In the genomic region with DNA sequence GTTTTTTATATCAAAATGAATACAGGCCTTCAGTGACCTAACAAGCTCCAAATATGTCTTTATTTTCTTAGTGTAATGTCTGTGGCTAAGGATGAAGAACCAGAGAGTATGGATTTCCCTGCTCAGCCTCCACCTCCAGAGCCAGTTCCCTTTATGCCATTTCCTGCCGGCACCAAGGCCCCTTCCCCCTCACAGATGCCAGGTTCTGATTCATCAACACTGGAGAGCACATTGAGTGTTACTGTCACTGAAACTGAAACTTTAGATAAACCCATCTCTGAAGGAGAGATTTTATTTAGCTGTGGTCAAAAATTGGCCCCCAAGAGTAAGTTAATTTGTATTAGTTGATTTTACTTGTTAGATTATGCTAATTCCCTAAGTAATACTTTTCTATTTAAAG, we compare ENCODE assay signal across 9 cellular contexts.
DNase-seq lines count a peak whose midpoint lies in the region; ATAC-seq and TF ChIP-seq lines count a peak whose summit lies in the region.
"Had no signal": no experiment of that assay in that cellular context is flagged by ENCODE, and none has a peak within 500 bp of the region (broad histone marks: within the 10 kb centered on the region; RNA-seq: fewer than 3 reads in every experiment).

No MANE protein-coding gene starts in this region.

- H3K4me1 ChIP-seq in RWPE2 (ENCODE audit: insufficient read depth, poor library complexity, severe bottlenecking) (peaks cover 9% of the 10 kb centered on the region), foreskin keratinocyte (no peaks in the 10 kb centered on the region)
- H3K4me1 ChIP-seq in naive thymus-derived CD4-positive, alpha-beta T cell (ENCODE audit: control insufficient read depth in 2 of 2, insufficient read depth in 2 of 2, low read length in 2 of 2): no peaks in the 10 kb centered on the region

- H3K4me1 Mint-ChIP-seq in WTC11: no peaks in the 10 kb centered on the region
- peaks cover 0 to 4% (median 0%) of the 10 kb centered on the region in 7 donors for H3K4me1 Mint-ChIP-seq in naive thymus-derived CD4-positive, alpha-beta T cell

- DNase-seq in DMS53 treated with DMSO at 0.1 percent for 48 hours (lab: John Stamatoyannopoulos, UW; ENCODE audit: unreplicated experiment) (peak; percentile 0), RWPE2 (ENCODE audit: low spot score) (no peak), foreskin keratinocyte (peak in 1 of 2 donors; percentile 37), WTC11 (ENCODE audit: low spot score) (no peak), iPS-NIHi11 (ENCODE audit: low spot score) (no peak)
- DNase-seq in naive thymus-derived CD4-positive, alpha-beta T cell: no peak
- DNase-seq: NCI-H524 had no signal

- H3K27ac ChIP-seq in RWPE2 (ENCODE audit: poor library complexity, severe bottlenecking): no peak overlapping the region
- peak overlapping the region; percentile 34 for H3K27ac ChIP-seq in foreskin keratinocyte
- H3K27ac ChIP-seq in naive thymus-derived CD4-positive, alpha-beta T cell (ENCODE audit: low read depth, low read length): no peak overlapping the region

- TF ChIP-seq CTCF in RWPE2 (IDR thresholded peaks at IDR 0.05; ENCODE audit: poor library complexity, severe bottlenecking) (no peak), foreskin keratinocyte (conservative IDR thresholded peaks at IDR 0.05) (no peak), WTC11 (IDR thresholded peaks at IDR 0.05) (no peak)

- no peak overlapping the region for H3K27ac Mint-ChIP-seq in WTC11
- peak overlapping the region in 2 of 9 donors; percentile 19 to 64 for H3K27ac Mint-ChIP-seq in naive thymus-derived CD4-positive, alpha-beta T cell

- H3K9me3 ChIP-seq in RWPE2 (ENCODE audit: severe bottlenecking): no peaks in the 10 kb centered on the region
- H3K9me3 ChIP-seq in naive thymus-derived CD4-positive, alpha-beta T cell (ENCODE audit: control insufficient read depth in 2 of 3, low read length in 3 of 3): no peaks in the 10 kb centered on the region

- H3K4me3 Mint-ChIP-seq in WTC11: no peak overlapping the region
- H3K4me3 Mint-ChIP-seq in naive thymus-derived CD4-positive, alpha-beta T cell: no peak overlapping the region

- H3K36me3 ChIP-seq in RWPE2 (ENCODE audit: low read depth): peaks cover 81% of the 10 kb centered on the region
- peaks cover 7 to 49% (median 9%) of the 10 kb centered on the region in 3 experiments for H3K36me3 ChIP-seq in naive thymus-derived CD4-positive, alpha-beta T cell (ENCODE audit: control insufficient read depth in 2 of 3, insufficient read depth in 3 of 3, low read length in 3 of 3)

- H3K27me3 Mint-ChIP-seq in WTC11 (ENCODE audit: low read depth): no peaks in the 10 kb centered on the region
- H3K27me3 Mint-ChIP-seq in naive thymus-derived CD4-positive, alpha-beta T cell: no peaks in the 10 kb centered on the region

- intact Hi-C loops in naive thymus-derived CD4-positive, alpha-beta T cell (cut with micrococcal nuclease): no loop called here

- ATAC-seq in GM21786 (IDR thresholded peaks at IDR 0.05; ENCODE audit: unreplicated experiment) (peak; percentile 60), RWPE2 (ENCODE audit: low read depth) (peak; percentile 72; the same call in 2 of the 3 replicates), foreskin keratinocyte (peak; percentile 38), WTC11 (no peak), HG03457 (IDR thresholded peaks at IDR 0.05; ENCODE audit: unreplicated experiment) (no peak)
- no peak for ATAC-seq in naive thymus-derived CD4-positive, alpha-beta T cell

- H3K27me3 ChIP-seq in RWPE2 (ENCODE audit: insufficient read depth, poor library complexity, severe bottlenecking): no peaks in the 10 kb centered on the region
- H3K27me3 ChIP-seq in foreskin keratinocyte: no peaks in the 10 kb centered on the region
- no peaks in the 10 kb centered on the region for H3K27me3 ChIP-seq in naive thymus-derived CD4-positive, alpha-beta T cell (ENCODE audit: control insufficient read depth in 2 of 2, insufficient read depth in 2 of 2, low read length in 2 of 2)

- no peak overlapping the region for H3K4me3 ChIP-seq in RWPE2 (ENCODE audit: severe bottlenecking)
- H3K4me3 ChIP-seq in naive thymus-derived CD4-positive, alpha-beta T cell (ENCODE audit: low read length): no peak overlapping the region

- POLR2A ChIA-PET in WTC11 (lab: Charles Lee): no interaction called here
- POLR2A ChIA-PET in naive thymus-derived CD4-positive, alpha-beta T cell (lab: Charles Lee): no interaction called here

- peaks cover 12% of the 10 kb centered on the region for H3K36me3 Mint-ChIP-seq in WTC11
- peaks cover 6 to 21% (median 21%) of the 10 kb centered on the region in 5 donors for H3K36me3 Mint-ChIP-seq in naive thymus-derived CD4-positive, alpha-beta T cell

- H3K9me3 Mint-ChIP-seq in WTC11: peaks cover 6% of the 10 kb centered on the region
- H3K9me3 Mint-ChIP-seq in naive thymus-derived CD4-positive, alpha-beta T cell: peaks cover 0 to 9% (median 0%) of the 10 kb centered on the region in 11 donors

- CTCF ChIA-PET in WTC11 (lab: Charles Lee): interaction anchor here (1.5 kb wide), 1 partner anchor 13 kb away, joined by 6 read pairs; no protein-coding TSS in a partner anchor
- CTCF ChIA-PET in naive thymus-derived CD4-positive, alpha-beta T cell (lab: Charles Lee): no interaction called here

TF ChIP-seq in WTC11, 78 proteins besides CTCF, POLR2A, EP300 and RAD21:
- TF ChIP-seq ELF4 (CRISPR knock-in tag; IDR thresholded peaks at IDR 0.05; ENCODE audit: low read depth) (no peak), NFYB (CRISPR knock-in tag; conservative IDR thresholded peaks at IDR 0.05; ENCODE audit: low read depth) (no peak), GABPB1 (CRISPR knock-in tag; IDR thresholded peaks at IDR 0.05) (no peak), FOXJ3 (CRISPR knock-in tag; IDR thresholded peaks at IDR 0.05; ENCODE audit: borderline replicate concordance) (no peak), ETV6 (CRISPR knock-in tag; IDR thresholded peaks at IDR 0.05) (no peak), ZNF396 (CRISPR knock-in tag; IDR thresholded peaks at IDR 0.05; ENCODE audit: borderline replicate concordance) (no peak), ZNF317 (CRISPR knock-in tag; IDR thresholded peaks at IDR 0.05; ENCODE audit: borderline replicate concordance, low read depth) (no peak), HMGA2 (CRISPR knock-in tag; IDR thresholded peaks at IDR 0.05) (no peak), GTF2I (CRISPR knock-in tag; conservative IDR thresholded peaks at IDR 0.05) (no peak), HMGXB4 (CRISPR knock-in tag; IDR thresholded peaks at IDR 0.05) (no peak), SP1 (CRISPR knock-in tag; conservative IDR thresholded peaks at IDR 0.05) (no peak)
- TF ChIP-seq, protein P1, sequence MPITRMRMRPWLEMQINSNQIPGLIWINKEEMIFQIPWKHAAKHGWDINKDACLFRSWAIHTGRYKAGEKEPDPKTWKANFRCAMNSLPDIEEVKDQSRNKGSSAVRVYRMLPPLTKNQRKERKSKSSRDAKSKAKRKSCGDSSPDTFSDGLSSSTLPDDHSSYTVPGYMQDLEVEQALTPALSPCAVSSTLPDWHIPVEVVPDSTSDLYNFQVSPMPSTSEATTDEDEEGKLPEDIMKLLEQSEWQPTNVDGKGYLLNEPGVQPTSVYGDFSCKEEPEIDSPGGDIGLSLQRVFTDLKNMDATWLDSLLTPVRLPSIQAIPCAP (CRISPR knock-in tag; IDR thresholded peaks at IDR 0.05): no peak

Comparison
In these comparisons a context has a peak if more than half of its experiments do, and no peak if none do; other contexts are left out.
1. ATAC-seq: peak in GM21786 (single experiment), RWPE2 (single experiment) and foreskin keratinocyte (single experiment); none in WTC11 (single experiment), HG03457 (single experiment) and naive thymus-derived CD4-positive, alpha-beta T cell (single experiment).